Comparison of ENCODE assay signal across 1 cellular context in the genomic region with DNA sequence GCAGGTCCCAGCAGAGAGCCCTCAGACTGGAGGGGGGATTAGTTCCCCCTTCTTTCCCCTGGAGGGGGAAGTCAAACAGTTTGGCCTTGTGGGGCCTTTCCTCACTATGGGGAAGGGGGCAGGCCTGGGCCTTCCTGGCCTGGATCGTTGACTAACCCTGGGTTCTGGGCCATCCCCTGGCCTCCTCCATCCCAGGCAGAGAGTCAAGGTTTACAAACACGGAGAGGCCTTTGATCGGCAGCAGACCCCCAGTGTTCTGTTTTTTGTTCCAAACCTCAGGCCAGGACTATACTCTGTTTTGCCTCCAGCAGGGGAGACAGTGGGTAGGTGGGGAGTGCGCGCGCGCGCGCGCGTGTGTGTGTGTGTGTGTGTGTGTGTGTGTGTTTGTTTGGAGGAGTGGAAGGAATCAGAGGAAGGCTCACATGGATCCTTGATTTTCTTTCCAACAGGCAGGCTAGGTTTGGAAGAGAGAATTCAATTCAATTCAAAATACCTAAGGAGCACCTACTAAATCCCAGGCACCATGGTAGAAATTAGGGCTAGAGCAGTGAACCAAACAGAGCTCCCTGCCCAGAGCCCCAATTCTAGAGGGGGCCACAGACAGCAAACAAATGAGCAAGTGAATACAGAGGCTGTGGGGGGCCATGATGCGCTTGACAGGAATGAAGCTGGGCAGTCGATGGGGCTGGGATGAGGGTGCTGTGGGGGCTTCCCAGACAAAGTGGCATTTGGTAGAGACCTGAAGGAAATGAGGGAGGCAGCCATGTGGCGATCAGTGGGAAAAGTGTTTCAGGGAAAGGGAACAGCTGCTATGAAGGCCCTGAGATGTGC.
TF ChIP-seq lines count a peak whose summit lies in the region.

No MANE protein-coding gene starts in this region.

TF ChIP-seq in HepG2, 621 proteins besides CTCF, POLR2A, EP300 and RAD21 (continued from another document and continues in another):
- TF ChIP-seq CENPBD1 (CRISPR knock-in tag; IDR thresholded peaks at IDR 0.05; ENCODE audit: borderline replicate concordance, low read depth) (no peak), ZNF672 (CRISPR knock-in tag; IDR thresholded peaks at IDR 0.05) (no peak), ZNF629 (CRISPR knock-in tag; conservative IDR thresholded peaks at IDR 0.05) (no peak), HOXD1 (CRISPR knock-in tag; IDR thresholded peaks at IDR 0.05) (peak; percentile 45; the same call in 1 of the 2 replicates), ZFP1 (CRISPR knock-in tag; IDR thresholded peaks at IDR 0.05) (peak; percentile 66), NFIB (CRISPR knock-in tag; IDR thresholded peaks at IDR 0.05; ENCODE audit: borderline replicate concordance) (no peak), ZSCAN12 (CRISPR knock-in tag; IDR thresholded peaks at IDR 0.05) (no peak), ZNF879 (CRISPR knock-in tag; IDR thresholded peaks at IDR 0.05) (no peak), ZBTB21 (CRISPR knock-in tag; IDR thresholded peaks at IDR 0.05) (no peak), RCOR2 (CRISPR knock-in tag; IDR thresholded peaks at IDR 0.05) (peak; percentile 78), TARDBP (CRISPR knock-in tag; IDR thresholded peaks at IDR 0.05) (peak; percentile 90), NFIC (IDR thresholded peaks at IDR 0.05; ENCODE audit: low read length) (peak; percentile 87; the same call in 1 of the 2 replicates), ZNF782 (CRISPR knock-in tag; IDR thresholded peaks at IDR 0.05; ENCODE audit: borderline replicate concordance) (no peak), GZF1 (CRISPR knock-in tag; IDR thresholded peaks at IDR 0.05) (no peak; the same call in 1 of the 2 replicates), SMARCC2 (IDR thresholded peaks at IDR 0.05) (no peak), CC2D1A (CRISPR knock-in tag; IDR thresholded peaks at IDR 0.05) (0 out of 2 replicates have a peak, but pooled peaks have one; percentile 88), ZSCAN21 (CRISPR knock-in tag; IDR thresholded peaks at IDR 0.05; ENCODE audit: borderline replicate concordance) (peak; percentile 89), ZBTB25 (CRISPR knock-in tag; IDR thresholded peaks at IDR 0.05) (peak; percentile 23; the same call in 1 of the 2 replicates), ZFY (CRISPR knock-in tag; IDR thresholded peaks at IDR 0.05) (peak; percentile 91), ZNF44 (CRISPR knock-in tag; IDR thresholded peaks at IDR 0.05) (peak; percentile 11; the same call in 1 of the 2 replicates), ETV6 (CRISPR knock-in tag; conservative IDR thresholded peaks at IDR 0.05) (peak; percentile 90; the same call in 1 of the 2 replicates), ATF7 (IDR thresholded peaks at IDR 0.05) (peak; percentile 9; the same call in 1 of the 2 replicates), ATF7 (CRISPR knock-in tag; IDR thresholded peaks at IDR 0.05) (peak; percentile 77), MIER3 (CRISPR knock-in tag; IDR thresholded peaks at IDR 0.05; ENCODE audit: borderline replicate concordance) (peak; percentile 75; the same call in 1 of the 2 replicates), KLF6 (CRISPR knock-in tag; IDR thresholded peaks at IDR 0.05) (peak; percentile 24; the same call in 1 of the 2 replicates), POGK (CRISPR knock-in tag; conservative IDR thresholded peaks at IDR 0.05) (peak; percentile 91), ZNF136 (CRISPR knock-in tag; IDR thresholded peaks at IDR 0.05; ENCODE audit: low read depth) (peak; percentile 98; the same call in 1 of the 2 replicates), HNRNPH1 (optimal IDR thresholded peaks at IDR 0.05; ENCODE audit: low read depth, low read length) (no peak), ZNF737 (CRISPR knock-in tag; IDR thresholded peaks at IDR 0.05; ENCODE audit: borderline replicate concordance) (no peak), ZKSCAN8 (CRISPR knock-in tag; IDR thresholded peaks at IDR 0.05; ENCODE audit: borderline replicate concordance) (peak; percentile 2), HNRNPLL (IDR thresholded peaks at IDR 0.05; ENCODE audit: low read depth, low read length, poor library complexity, severe bottlenecking) (peak; percentile 42), MED13 (CRISPR knock-in tag; IDR thresholded peaks at IDR 0.05) (peak; percentile 95), BCL6 (CRISPR knock-in tag; IDR thresholded peaks at IDR 0.05) (peak; percentile 92), KLF11 (CRISPR knock-in tag; IDR thresholded peaks at IDR 0.05) (0 out of 2 replicates have a peak, but pooled peaks have one; percentile 42), ZNF124 (CRISPR knock-in tag; IDR thresholded peaks at IDR 0.05) (no peak; the same call in 1 of the 2 replicates), ZMYM3 (CRISPR knock-in tag; IDR thresholded peaks at IDR 0.05) (peak; percentile 82; the same call in 1 of the 2 replicates), ZBTB7A (CRISPR knock-in tag; IDR thresholded peaks at IDR 0.05) (peak; percentile 97), HDAC6 (IDR thresholded peaks at IDR 0.05; ENCODE audit: low read depth, low read length) (no peak), TEF (CRISPR knock-in tag; IDR thresholded peaks at IDR 0.05) (no peak), MTA1 (CRISPR knock-in tag; IDR thresholded peaks at IDR 0.05; ENCODE audit: borderline replicate concordance) (peak; percentile 99), ZNF781 (CRISPR knock-in tag; IDR thresholded peaks at IDR 0.05; ENCODE audit: borderline replicate concordance, not compliant biosample characterization) (peak; percentile 91), ERF (CRISPR knock-in tag; IDR thresholded peaks at IDR 0.05) (peak; percentile 85; the same call in 1 of the 2 replicates), ZNF761 (CRISPR knock-in tag; conservative IDR thresholded peaks at IDR 0.05) (peak; percentile 93), SKIL (CRISPR knock-in tag; IDR thresholded peaks at IDR 0.05; ENCODE audit: borderline replicate concordance) (peak; percentile 93; the same call in 1 of the 2 replicates), HIC2 (CRISPR knock-in tag; IDR thresholded peaks at IDR 0.05; ENCODE audit: low read depth) (peak; percentile 82), TFE3 (CRISPR knock-in tag; IDR thresholded peaks at IDR 0.05) (peak; percentile 92), SIX4 (CRISPR knock-in tag; IDR thresholded peaks at IDR 0.05) (peak; percentile 80), ETV5 (CRISPR knock-in tag; IDR thresholded peaks at IDR 0.05; ENCODE audit: borderline replicate concordance) (peak; percentile 93), DPF2 (CRISPR knock-in tag; IDR thresholded peaks at IDR 0.05; ENCODE audit: borderline replicate concordance, low read depth) (peak; percentile 87), FOXO1 (CRISPR knock-in tag; IDR thresholded peaks at IDR 0.05) (peak; percentile 94)
- TF ChIP-seq, protein P1, sequence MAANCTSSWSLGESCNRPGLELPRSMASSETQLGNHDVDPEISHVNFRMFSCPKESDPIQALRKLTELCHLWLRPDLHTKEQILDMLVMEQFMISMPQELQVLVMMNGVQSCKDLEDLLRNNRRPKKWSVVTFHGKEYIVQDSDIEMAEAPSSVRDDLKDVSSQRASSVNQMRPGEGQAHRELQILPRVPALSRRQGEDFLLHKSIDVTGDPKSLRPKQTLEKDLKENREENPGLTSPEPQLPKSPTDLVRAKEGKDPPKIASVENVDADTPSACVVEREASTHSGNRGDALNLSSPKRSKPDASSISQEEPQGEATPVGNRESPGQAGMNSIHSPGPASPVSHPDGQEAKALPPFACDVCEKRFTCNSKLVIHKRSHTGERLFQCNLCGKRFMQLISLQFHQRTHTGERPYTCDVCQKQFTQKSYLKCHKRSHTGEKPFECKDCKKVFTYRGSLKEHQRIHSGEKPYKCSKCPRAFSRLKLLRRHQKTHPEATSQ (CRISPR knock-in tag; IDR thresholded peaks at IDR 0.05; ENCODE audit: borderline replicate concordance) = no peak
- TF ChIP-seq, protein P2, sequence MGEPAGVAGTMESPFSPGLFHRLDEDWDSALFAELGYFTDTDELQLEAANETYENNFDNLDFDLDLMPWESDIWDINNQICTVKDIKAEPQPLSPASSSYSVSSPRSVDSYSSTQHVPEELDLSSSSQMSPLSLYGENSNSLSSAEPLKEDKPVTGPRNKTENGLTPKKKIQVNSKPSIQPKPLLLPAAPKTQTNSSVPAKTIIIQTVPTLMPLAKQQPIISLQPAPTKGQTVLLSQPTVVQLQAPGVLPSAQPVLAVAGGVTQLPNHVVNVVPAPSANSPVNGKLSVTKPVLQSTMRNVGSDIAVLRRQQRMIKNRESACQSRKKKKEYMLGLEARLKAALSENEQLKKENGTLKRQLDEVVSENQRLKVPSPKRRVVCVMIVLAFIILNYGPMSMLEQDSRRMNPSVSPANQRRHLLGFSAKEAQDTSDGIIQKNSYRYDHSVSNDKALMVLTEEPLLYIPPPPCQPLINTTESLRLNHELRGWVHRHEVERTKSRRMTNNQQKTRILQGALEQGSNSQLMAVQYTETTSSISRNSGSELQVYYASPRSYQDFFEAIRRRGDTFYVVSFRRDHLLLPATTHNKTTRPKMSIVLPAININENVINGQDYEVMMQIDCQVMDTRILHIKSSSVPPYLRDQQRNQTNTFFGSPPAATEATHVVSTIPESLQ (CRISPR knock-in tag; conservative IDR thresholded peaks at IDR 0.05) = no peak
- TF ChIP-seq, protein P3, sequence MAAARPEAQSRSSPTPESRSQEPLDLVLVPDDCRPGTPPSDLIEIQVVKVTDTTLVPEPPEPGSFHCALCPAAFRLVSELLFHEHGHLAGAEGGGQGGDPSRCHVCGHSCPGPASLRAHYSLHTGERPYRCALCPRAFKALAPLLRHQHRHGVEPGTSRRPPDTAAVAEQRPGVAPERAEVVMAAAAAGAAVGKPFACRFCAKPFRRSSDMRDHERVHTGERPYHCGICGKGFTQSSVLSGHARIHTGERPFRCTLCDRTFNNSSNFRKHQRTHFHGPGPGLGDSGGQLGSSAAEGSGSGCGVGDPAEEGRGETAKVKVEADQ (CRISPR knock-in tag; IDR thresholded peaks at IDR 0.05; ENCODE audit: borderline replicate concordance) = peak; percentile 81; the same call in 1 of the 2 replicates
